In genomic region chr13:51590966-51591627, GRCh38 we compare ENCODE assay signal across 9 cellular contexts. TPM values are rescaled to one million over a fixed set of nuclear protein-coding genes. Genes with fewer than 3 reads are reported as not detected.
DNase-seq lines count a peak whose midpoint lies in the region; ATAC-seq and TF ChIP-seq lines count a peak whose summit lies in the region.
"Had no signal": no experiment of that assay in that cellular context is flagged by ENCODE, and none has a peak within 500 bp of the region (broad histone marks: within the 10 kb centered on the region; RNA-seq: fewer than 3 reads in every experiment).

No MANE protein-coding gene starts in this region.

- no peaks in the 10 kb centered on the region for H4K20me1 ChIP-seq in PC-9 (ENCODE audit: insufficient read depth)

- 41% methylated on average over 4 of the region's 4 CpGs for WGBS in esophagus muscularis mucosa
- WGBS in prostate gland = 9% methylated on average over 4 of the region's 4 CpGs

- H3K4me1 Mint-ChIP-seq in activated CD8-positive, alpha-beta T cell treated with anti-CD3 and anti-CD28 coated beads for 36 hours (ENCODE audit: low read depth) = peaks cover 48% of the 10 kb centered on the region

- POLR2A ChIA-PET in PC-9 (lab: Charles Lee; ENCODE audit: unreplicated experiment) = interaction anchor here (0.5 to 0.6 kb wide), 3 partner anchors 138 to 202 kb away, joined by 4 to 6 read pairs (median 6); no protein-coding TSS in a partner anchor
- POLR2A ChIA-PET in activated CD8-positive, alpha-beta T cell treated with anti-CD3 and anti-CD28 coated beads for 36 hours (lab: Charles Lee) = no interaction called here

- DNase-seq in GM04503 (ENCODE audit: low read depth) (peak; percentile 99), PC-9 (peak; percentile 46 to 94), esophagus muscularis mucosa (ENCODE audit: extremely low spot score) (no peak), prostate gland (ENCODE audit: low spot score) (peak; percentile 58), posterior cingulate gyrus (no peak), iPS-NIHi7 (ENCODE audit: extremely low spot score) (no peak), T-helper 9 cell (no peak)
- DNase-seq in activated CD8-positive, alpha-beta T cell treated with anti-CD3 and anti-CD28 coated beads for 36 hours = no peak
- DNase-seq: central memory CD4-positive, alpha-beta T cell had no signal

- peaks cover 26% of the 10 kb centered on the region for H3F3A ChIP-seq in PC-9 (ENCODE audit: insufficient read depth, low read depth)

- H3K36me3 ChIP-seq in PC-9 (ENCODE audit: low read depth) (no peaks in the 10 kb centered on the region), esophagus muscularis mucosa (no peaks in the 10 kb centered on the region), prostate gland (no peaks in the 10 kb centered on the region)

- peak overlapping the region; percentile 41; the same call in 1 of the 2 replicates for H3K4me3 ChIP-seq in PC-9
- no peak overlapping the region for H3K4me3 ChIP-seq in esophagus muscularis mucosa
- H3K4me3 ChIP-seq in prostate gland = no peak overlapping the region

- H3K9me3 Mint-ChIP-seq in activated CD8-positive, alpha-beta T cell treated with anti-CD3 and anti-CD28 coated beads for 36 hours = no peaks in the 10 kb centered on the region

- no peak for ATAC-seq in activated CD8-positive, alpha-beta T cell treated with anti-CD3 and anti-CD28 coated beads for 36 hours

- H3K9me2 ChIP-seq in PC-9 (ENCODE audit: insufficient read depth) = no peaks in the 10 kb centered on the region; the same call in 1 of the 2 replicates

- TF ChIP-seq POLR2A in esophagus muscularis mucosa (IDR thresholded peaks at IDR 0.05; ENCODE audit: low read depth) (no peak), prostate gland (IDR thresholded peaks at IDR 0.05) (no peak)

- intact Hi-C loops in PC-9 (cut with micrococcal nuclease; ENCODE audit: unreplicated experiment) = no loop called here
- intact Hi-C loops in esophagus muscularis mucosa (cut with DNase I) = no loop called here
- intact Hi-C loops in prostate gland (cut with DNase I) = no loop called here
- intact Hi-C loops in activated CD8-positive, alpha-beta T cell treated with anti-CD3 and anti-CD28 coated beads for 36 hours (cut with micrococcal nuclease) = no loop called here
- intact Hi-C loops in posterior cingulate gyrus (cut with DNase I) = no loop called here

- H3K36me3 Mint-ChIP-seq in activated CD8-positive, alpha-beta T cell treated with anti-CD3 and anti-CD28 coated beads for 36 hours (ENCODE audit: low read depth) = no peaks in the 10 kb centered on the region

- no peak for TF ChIP-seq CTCF in PC-9 (conservative IDR thresholded peaks at IDR 0.05)
- TF ChIP-seq CTCF in esophagus muscularis mucosa (IDR thresholded peaks at IDR 0.05) = no peak
- peak in 1 of 4 experiments; percentile 18 for TF ChIP-seq CTCF in prostate gland (IDR thresholded peaks at IDR 0.05)
- TF ChIP-seq CTCF in activated CD8-positive, alpha-beta T cell treated with anti-CD3 and anti-CD28 coated beads for 36 hours (IDR thresholded peaks at IDR 0.05) = no peak

- H3K27me3 ChIP-seq in PC-9 (ENCODE audit: insufficient read depth, low read depth) (no peaks in the 10 kb centered on the region), esophagus muscularis mucosa (no peaks in the 10 kb centered on the region), prostate gland (replicated peaks; ENCODE audit: insufficient read depth) (no peaks in the 10 kb centered on the region)

- peak overlapping the region; percentile 64 for H3K27ac ChIP-seq in PC-9
- H3K27ac ChIP-seq in esophagus muscularis mucosa (replicated peaks in 1 of 4) = peak overlapping the region in 3 of 4 donors; percentile 10 to 51 (median 29)
- peak overlapping the region; percentile 39 to 49 for H3K27ac ChIP-seq in prostate gland

- H2AFZ ChIP-seq in PC-9 = peak overlapping the region; percentile 56

- no peaks in the 10 kb centered on the region for H3K27me3 Mint-ChIP-seq in activated CD8-positive, alpha-beta T cell treated with anti-CD3 and anti-CD28 coated beads for 36 hours

- CTCF ChIA-PET in PC-9 (lab: Charles Lee) = no interaction called here
- CTCF ChIA-PET in activated CD8-positive, alpha-beta T cell treated with anti-CD3 and anti-CD28 coated beads for 36 hours (lab: Charles Lee) = no interaction called here

- H3K4me3 Mint-ChIP-seq in activated CD8-positive, alpha-beta T cell treated with anti-CD3 and anti-CD28 coated beads for 36 hours = no peak overlapping the region

- TF ChIP-seq EP300 in esophagus muscularis mucosa (IDR thresholded peaks at IDR 0.05) = no peak

- H3K9me3 ChIP-seq in PC-9 (ENCODE audit: insufficient read depth, low read depth) = no peaks in the 10 kb centered on the region; the same call in 1 of the 2 replicates
- H3K9me3 ChIP-seq in esophagus muscularis mucosa = no peaks in the 10 kb centered on the region
- no peaks in the 10 kb centered on the region for H3K9me3 ChIP-seq in prostate gland

- no peak overlapping the region for H3K27ac Mint-ChIP-seq in activated CD8-positive, alpha-beta T cell treated with anti-CD3 and anti-CD28 coated beads for 36 hours

- H3K4me2 ChIP-seq in PC-9 = peak overlapping the region; percentile 77

- no TSS peak for BruUV-seq in PC-9 (replicated peaks; lab: Mats Ljungman, UMichigan)

- H3K4me1 ChIP-seq in PC-9 (replicated peaks; ENCODE audit: insufficient read depth) (peaks cover 51% of the 10 kb centered on the region), esophagus muscularis mucosa (peaks cover 21 to 42% (median 34%) of the 10 kb centered on the region in 4 donors), prostate gland (replicated peaks) (peaks cover 6% of the 10 kb centered on the region)

- H3K79me2 ChIP-seq in PC-9 (ENCODE audit: low read depth) = peaks cover 82% of the 10 kb centered on the region

RNA-seq across cellular contexts. Expression of gene WDFY2, which starts 6.8 kb away (rescaled TPM):
- total RNA-seq in PC-9 (2021) (14.1 and 14.3 TPM in 2 replicates), esophagus muscularis mucosa (1 to 10 TPM; 4.7 to 8.7 (median 5.7) TPM), prostate gland (10 to 100 TPM in 1 of 2 donors, 1 to 10 TPM in 1; 7.9 to 23.2 TPM)
- total RNA-seq in activated CD8-positive, alpha-beta T cell treated with anti-CD3 and anti-CD28 coated beads for 36 hours = 10 to 100 TPM; 11.2 to 11.6 TPM

Comparison
In these comparisons a context has a peak if more than half of its experiments do, and no peak if none do; other contexts are left out.
1. DNase-seq: peak in GM04503 (single experiment), PC-9 (2 of 2) and prostate gland (single experiment); none in esophagus muscularis mucosa (single experiment), activated CD8-positive, alpha-beta T cell treated with anti-CD3 and anti-CD28 coated beads for 36 hours (single experiment), posterior cingulate gyrus (0 of 10), iPS-NIHi7 (single experiment) and T-helper 9 cell (single experiment).
2. Peak in every context shown above with its lines, with median percentiles within 50 percentile points of each other: H3K27ac ChIP-seq.